Comparison of ENCODE assay signal across 8 cellular contexts in the genomic region with DNA sequence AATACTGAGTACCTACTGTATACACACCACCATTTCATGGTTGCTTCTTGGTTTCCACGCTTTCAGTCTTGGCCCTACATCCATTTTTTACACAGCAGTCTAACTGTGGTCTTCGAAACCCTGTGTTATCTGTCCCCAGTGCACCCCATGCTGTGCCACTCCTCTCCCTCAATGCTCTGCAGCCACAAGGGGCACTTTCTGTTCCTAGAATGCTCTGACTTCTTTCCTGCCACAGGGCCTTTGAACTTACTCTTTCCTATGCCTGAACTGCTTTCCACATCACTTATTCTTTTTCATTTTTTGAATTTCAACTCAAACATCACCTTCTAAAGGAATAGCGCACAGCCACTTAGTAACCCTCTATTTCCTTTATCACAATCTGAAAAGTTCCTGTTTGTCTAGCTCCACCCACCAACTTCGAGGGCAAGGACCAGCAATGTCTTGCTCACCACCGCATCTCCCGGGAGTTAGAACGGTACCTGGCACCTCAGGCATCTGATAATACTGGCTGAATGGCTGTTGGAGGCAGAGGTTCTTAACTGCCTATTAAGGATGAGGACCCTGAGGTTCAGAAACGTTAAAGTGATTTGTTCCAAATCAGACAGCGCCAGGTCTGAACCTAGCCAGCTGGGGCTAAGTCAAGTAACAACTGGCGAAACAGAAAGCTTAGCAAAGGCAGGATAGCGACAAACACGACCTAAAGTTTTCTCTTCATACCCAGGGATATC. TPM values are rescaled to one million over a fixed set of nuclear protein-coding genes. Genes with fewer than 3 reads are reported as not detected.
DNase-seq lines count a peak whose midpoint lies in the region; ATAC-seq and TF ChIP-seq lines count a peak whose summit lies in the region.

No MANE protein-coding gene starts in this region.

- peaks cover 2% of the 10 kb centered on the region for H3K27me3 Mint-ChIP-seq in endothelial cell (ENCODE audit: unreplicated experiment)

- H3K4me1 Mint-ChIP-seq in endothelial cell (ENCODE audit: unreplicated experiment): peaks cover 25% of the 10 kb centered on the region

- TF ChIP-seq CTCF in GM10248 (IDR thresholded peaks at IDR 0.05; ENCODE audit: control extremely low read depth, extremely low read depth, low read depth, missing control alignments) (no peak), endothelial cell (IDR thresholded peaks at IDR 0.05; ENCODE audit: unreplicated experiment) (no peak), upper lobe of right lung (IDR thresholded peaks at IDR 0.05) (no peak)

- H3K79me2 ChIP-seq in Karpas-422 (ENCODE audit: low read length): peaks cover 58% of the 10 kb centered on the region

- intact Hi-C loops in upper lobe of right lung (cut with DNase I): no loop called here

- CTCF ChIA-PET in GM10248 (lab: Yijun Ruan, JAX): interaction anchor here (0.9 to 2.8 kb wide), 5 partner anchors 9 to 426 kb away, joined by 3 to 10 read pairs (median 4); no protein-coding TSS in a partner anchor

- H3K36me3 ChIP-seq in Karpas-422 (ENCODE audit: insufficient read depth, low read length): peaks cover 13% of the 10 kb centered on the region; the same call in 1 of the 2 replicates
- peaks cover 29% of the 10 kb centered on the region for H3K36me3 ChIP-seq in neuron (ENCODE audit: insufficient read depth, low read length)
- H3K36me3 ChIP-seq in upper lobe of right lung: no peaks in the 10 kb centered on the region

- H3K9me2 ChIP-seq in Karpas-422 (replicated peaks; ENCODE audit: insufficient read depth, low read length): no peaks in the 10 kb centered on the region

- H3K27ac ChIP-seq in Karpas-422 (ENCODE audit: low read length) (peak overlapping the region; percentile 69), upper lobe of right lung (peak overlapping the region; percentile 84)

- H3K4me3 ChIP-seq in Karpas-422 (ENCODE audit: low read length): peak overlapping the region; percentile 90
- H3K4me3 ChIP-seq in neuron (ENCODE audit: low read length): peak overlapping the region; percentile 73
- peak overlapping the region; percentile 82 for H3K4me3 ChIP-seq in upper lobe of right lung

- POLR2A ChIA-PET in GM10248 (lab: Yijun Ruan, JAX): interaction anchor here (1.1 kb wide), 1 partner anchor 16 kb away, joined by 4 read pairs; no protein-coding TSS in a partner anchor

- H2AFZ ChIP-seq in Karpas-422 (ENCODE audit: low read length) (peak overlapping the region; percentile 61; the same call in 1 of the 2 replicates), neuron (ENCODE audit: low read depth, low read length) (peak overlapping the region; percentile 69)

- in situ Hi-C loops in G401 (cut with HindIII; ENCODE audit: low sequenced_read_pairs): no loop called here

- ATAC-seq in GM21786 (IDR thresholded peaks at IDR 0.05; ENCODE audit: unreplicated experiment): peak; percentile 4
- ATAC-seq in activated CD4-positive, CD25-positive, alpha-beta regulatory T cell treated with anti-CD3 and anti-CD28 coated beads, Interleukin-2, amount 50 U/mL, for 24 hours: peak; percentile 29 to 30
- ATAC-seq in upper lobe of right lung: peak; percentile 36

- peak overlapping the region; percentile 64 for H3K27ac Mint-ChIP-seq in endothelial cell (ENCODE audit: unreplicated experiment)

- H3K9me3 ChIP-seq in Karpas-422 (ENCODE audit: low read length): no peaks in the 10 kb centered on the region
- peaks cover 4% of the 10 kb centered on the region for H3K9me3 ChIP-seq in neuron (ENCODE audit: low read length)
- H3K9me3 ChIP-seq in upper lobe of right lung: no peaks in the 10 kb centered on the region

- H3K4me1 ChIP-seq in Karpas-422 (ENCODE audit: low read length) (peaks cover 24% of the 10 kb centered on the region), neuron (ENCODE audit: insufficient read depth, low read length) (peaks cover 14% of the 10 kb centered on the region), upper lobe of right lung (peaks cover 16% of the 10 kb centered on the region)

- peak overlapping the region; percentile 95 for H3K9ac ChIP-seq in Karpas-422 (ENCODE audit: low read length)

- no peaks in the 10 kb centered on the region for H3K9me3 Mint-ChIP-seq in endothelial cell (ENCODE audit: unreplicated experiment)

- DNase-seq in GM10248 (ENCODE audit: extremely low spot score) (peak; percentile 24), Karpas-422 (peak; percentile 85), endothelial cell (ENCODE audit: low spot score) (peak; percentile 7), upper lobe of right lung (no peak), G401 (ENCODE audit: low spot score) (no peak)

- peak overlapping the region; percentile 98 for H3K4me3 Mint-ChIP-seq in endothelial cell (ENCODE audit: unreplicated experiment)

- peak overlapping the region; percentile 95 for H3K4me2 ChIP-seq in Karpas-422 (ENCODE audit: low read depth, low read length, poor library complexity, severe bottlenecking)

- no peaks in the 10 kb centered on the region for H4K20me1 ChIP-seq in Karpas-422 (ENCODE audit: insufficient read depth, low read depth, low read length)

- H3K36me3 Mint-ChIP-seq in endothelial cell (ENCODE audit: low read depth, unreplicated experiment): peaks cover 12% of the 10 kb centered on the region

- H3K27me3 ChIP-seq in Karpas-422 (ENCODE audit: low read length) (no peaks in the 10 kb centered on the region), neuron (ENCODE audit: insufficient read depth, low read length) (no peaks in the 10 kb centered on the region), upper lobe of right lung (no peaks in the 10 kb centered on the region)

RNA-seq across cellular contexts. Expression of gene ALG8, which starts 0.6 kb away (rescaled TPM):
- total RNA-seq in Karpas-422 (2014; rRNA removed; shearing (Covaris generic); ENCODE audit: low replicate concordance): 51.2 and 71.0 TPM in 2 replicates
- 31.4 TPM for total RNA-seq in endothelial cell (ENCODE audit: unreplicated experiment)
- 31.5 TPM for total RNA-seq in upper lobe of right lung
- total RNA-seq in G401 (2014; rRNA removed; shearing (Covaris generic)): 81.4 and 92.4 TPM in 2 replicates

RNA-seq across cellular contexts. Expression of gene KCTD21, which starts 49.6 kb away (rescaled TPM):
- total RNA-seq in Karpas-422 (2014; rRNA removed; shearing (Covaris generic); ENCODE audit: low replicate concordance): 1.2 and 1.8 TPM in 2 replicates
- total RNA-seq in endothelial cell (ENCODE audit: unreplicated experiment) (11.4 TPM), upper lobe of right lung (10.9 TPM)
- 3.1 and 4.3 TPM in 2 replicates for total RNA-seq in G401 (2014; rRNA removed; shearing (Covaris generic))

RNA-seq across cellular contexts. Expression of gene USP35, which starts 49.9 kb away (rescaled TPM):
- total RNA-seq in Karpas-422 (2014; rRNA removed; shearing (Covaris generic); ENCODE audit: low replicate concordance): 1.7 and 2.5 TPM in 2 replicates
- total RNA-seq in endothelial cell (ENCODE audit: unreplicated experiment) (26.0 TPM), upper lobe of right lung (7.1 TPM)
- 7.5 and 12.7 TPM in 2 replicates for total RNA-seq in G401 (2014; rRNA removed; shearing (Covaris generic))

RNA-seq across cellular contexts. Expression of gene NDUFC2, which starts 59.2 kb away (rescaled TPM):
- total RNA-seq in Karpas-422 (2014; rRNA removed; shearing (Covaris generic); ENCODE audit: low replicate concordance): 51.9 and 94.7 TPM in 2 replicates
- total RNA-seq in endothelial cell (ENCODE audit: unreplicated experiment) (203 TPM), upper lobe of right lung (140 TPM)
- total RNA-seq in G401 (2014; rRNA removed; shearing (Covaris generic)): 175 and 183 TPM in 2 replicates

Comparison
In these comparisons a context has a peak if more than half of its experiments do, and no peak if none do; other contexts are left out.
1. DNase-seq: peak in GM10248 (single experiment), Karpas-422 (single experiment) and endothelial cell (single experiment); none in upper lobe of right lung (single experiment) and G401 (single experiment).
2. Peak in every context shown above with its lines, with median percentiles within 50 percentile points of each other: ATAC-seq and H3K4me3 ChIP-seq.